ENCODE assay signal across 14 cellular contexts in genomic region chr3:128559486-128560225, GRCh38.
DNase-seq lines count a peak whose midpoint lies in the region; ATAC-seq, FAIRE-seq and TF ChIP-seq lines count a peak whose summit lies in the region.
"Had no signal": no experiment of that assay in that cellular context is flagged by ENCODE, and none has a peak within 500 bp of the region (broad histone marks: within the 10 kb centered on the region; RNA-seq: fewer than 3 reads in every experiment).

No MANE protein-coding gene starts in this region.

- no peak for FAIRE-seq in frontal cortex (lab: Jason Lieb, UNC)

- BruUV-seq in Calu3 (replicated peaks; lab: Mats Ljungman, UMichigan) (no TSS peak), PC-3 (replicated peaks; lab: Mats Ljungman, UMichigan) (no TSS peak)

- POLR2A ChIA-PET in PC-3 (lab: Charles Lee; ENCODE audit: unreplicated experiment): no interaction called here

- H3F3A ChIP-seq in PC-3 (ENCODE audit: low read length, unreplicated experiment): no peaks in the 10 kb centered on the region

- intact Hi-C loops in Calu3 (cut with micrococcal nuclease; ENCODE audit: unreplicated experiment) (no loop called here), PC-3 (cut with micrococcal nuclease) (no loop called here)

- H3K4me3 Mint-ChIP-seq in Calu3 (ENCODE audit: low read depth, unreplicated experiment): no peak overlapping the region
- H3K4me3 Mint-ChIP-seq: mesothelial cell of epicardium had no signal

- peaks cover 9% of the 10 kb centered on the region for H3K4me1 Mint-ChIP-seq in Calu3 (ENCODE audit: low read depth, unreplicated experiment)

- no peak for TF ChIP-seq POLR2A in erythroblast (IDR thresholded peaks at IDR 0.05; ENCODE audit: low read length)

- H3K4me2 ChIP-seq in PC-3 (ENCODE audit: low read length): peak overlapping the region; percentile 67

- DNase-seq in Calu3 (peak; percentile 67), H4 (ENCODE audit: low spot score) (peak; percentile 60), PC-3 (peak; percentile 71), erythroblast (lab: John Stamatoyannopoulos, UW) (peak; percentile 23 to 52), frontal cortex (ENCODE audit: low spot score in 2 of 2) (no peak)
- DNase-seq in activated CD4-positive, CD25-positive, alpha-beta regulatory T cell (lab: John Stamatoyannopoulos, UW): no peak
- DNase-seq: amniotic stem cell; effector CD4-positive, alpha-beta T cell; hippocampal formation; retina; transverse colon had no signal

- no peak overlapping the region for H3K4me3 ChIP-seq in PC-3 (ENCODE audit: low read length)
- H3K4me3 ChIP-seq: Peyer's patch, transverse colon had no signal

- H3K79me2 ChIP-seq in PC-3 (ENCODE audit: low read length): no peaks in the 10 kb centered on the region

- H2AFZ ChIP-seq in PC-3 (ENCODE audit: low read length): peak overlapping the region; percentile 68; the same call in 1 of the 2 replicates

- H3K27me3 Mint-ChIP-seq in Calu3 (ENCODE audit: unreplicated experiment): peaks cover 51% of the 10 kb centered on the region

- no peak overlapping the region for H3K9ac ChIP-seq in PC-3 (ENCODE audit: low read length)

- no peaks in the 10 kb centered on the region for H3K9me3 ChIP-seq in PC-3 (ENCODE audit: low read length)
- H3K9me3 ChIP-seq: Peyer's patch, transverse colon had no signal

- ATAC-seq in PC-3 (peak; percentile 88), GM18498 (IDR thresholded peaks at IDR 0.05; ENCODE audit: unreplicated experiment) (no peak)

- H3K4me1 ChIP-seq in PC-3 (ENCODE audit: insufficient read depth, low read length): peaks cover 9% of the 10 kb centered on the region
- H3K4me1 ChIP-seq: transverse colon had no signal

- TF ChIP-seq CTCF in Calu3 (IDR thresholded peaks at IDR 0.05; ENCODE audit: unreplicated experiment): no peak
- no peak for TF ChIP-seq CTCF in PC-3 (conservative IDR thresholded peaks at IDR 0.05; ENCODE audit: low read depth, low read length)

- H3K27ac ChIP-seq in PC-3 (ENCODE audit: low read length): no peak overlapping the region
- H3K27ac ChIP-seq: Peyer's patch, transverse colon had no signal

- H3K9me2 ChIP-seq in PC-3 (replicated peaks; ENCODE audit: low read length): no peaks in the 10 kb centered on the region

- CTCF ChIA-PET in Calu3 (lab: Charles Lee) (no interaction called here), PC-3 (lab: Charles Lee) (no interaction called here)

- no peaks in the 10 kb centered on the region for H3K9me3 Mint-ChIP-seq in Calu3 (ENCODE audit: low read depth, unreplicated experiment)
- H3K9me3 Mint-ChIP-seq: mesothelial cell of epicardium had no signal

- H3K36me3 Mint-ChIP-seq in Calu3 (ENCODE audit: insufficient read depth, unreplicated experiment): no peaks in the 10 kb centered on the region
- H3K36me3 Mint-ChIP-seq: mesothelial cell of epicardium had no signal

- H3K27me3 ChIP-seq in PC-3 (ENCODE audit: low read length): no peaks in the 10 kb centered on the region

- H3K36me3 ChIP-seq in PC-3 (ENCODE audit: low read depth, low read length): no peaks in the 10 kb centered on the region
- H3K36me3 ChIP-seq: Peyer's patch, transverse colon had no signal

- H3K27ac Mint-ChIP-seq in Calu3 (ENCODE audit: unreplicated experiment): no peak overlapping the region
- H3K27ac Mint-ChIP-seq: mesothelial cell of epicardium had no signal

- H4K20me1 ChIP-seq in PC-3 (ENCODE audit: low read length): no peaks in the 10 kb centered on the region

Comparison
In these comparisons a context has a peak if more than half of its experiments do, and no peak if none do; other contexts are left out.
1. DNase-seq: peak in Calu3 (single experiment), H4 (single experiment), PC-3 (single experiment) and erythroblast (2 of 2); none in frontal cortex (0 of 2) and activated CD4-positive, CD25-positive, alpha-beta regulatory T cell (0 of 4).